In genomic region chr2:180240774-180241173, GRCh38 we compare ENCODE assay signal across 10 cellular contexts.
A peak's percentile ranks its signal among the peaks of the same experiment; 100 is the strongest.
DNase-seq lines count a peak whose midpoint lies in the region; ATAC-seq, FAIRE-seq and TF ChIP-seq lines count a peak whose summit lies in the region.
"Had no signal": no experiment of that assay in that cellular context is flagged by ENCODE, and none has a peak within 500 bp of the region (broad histone marks: within the 10 kb centered on the region; RNA-seq: fewer than 3 reads in every experiment).

No MANE protein-coding gene starts in this region.

- POLR2A ChIA-PET in SK-N-SH (lab: Yijun Ruan, JAX): no interaction called here

- in situ Hi-C loops in Caki2 (cut with HindIII; ENCODE audit: low pct_unique_long_range_greater_than_20kb, low sequenced_read_pairs): no loop called here

- dilution Hi-C loops in keratinocyte (cut with MboI; ENCODE audit: extremely low pct_ligation_motif_present, low sequenced_read_pairs): no loop called here

- no peak overlapping the region for H3K4me2 ChIP-seq in SK-N-SH
- H3K4me2 ChIP-seq in keratinocyte (ENCODE audit: control insufficient read depth, extremely low read depth, insufficient read depth, low read depth, low read length): no peak overlapping the region

- no peaks in the 10 kb centered on the region for H3K36me3 ChIP-seq in SK-N-SH (replicated peaks in 1 of 2; ENCODE audit: control insufficient read depth in 1 of 2, insufficient read depth in 2 of 2, low read length in 1 of 2)
- H3K36me3 ChIP-seq in keratinocyte (ENCODE audit: control insufficient read depth in 2 of 2, extremely low read depth in 1 of 2, insufficient read depth in 2 of 2, low read length in 2 of 2): no peaks in the 10 kb centered on the region
- H3K36me3 ChIP-seq in left lung: no peaks in the 10 kb centered on the region
- H3K36me3 ChIP-seq: upper lobe of left lung had no signal

- no peaks in the 10 kb centered on the region for H3K9me1 ChIP-seq in keratinocyte (ENCODE audit: control insufficient read depth, extremely low read depth, insufficient read depth, low read length)

- no peaks in the 10 kb centered on the region for H3K4me1 ChIP-seq in SK-N-SH (ENCODE audit: control insufficient read depth in 1 of 2, insufficient read depth in 2 of 2, low read depth in 1 of 2, low read length in 1 of 2)
- no peaks in the 10 kb centered on the region for H3K4me1 ChIP-seq in keratinocyte (ENCODE audit: control insufficient read depth, extremely low read depth, insufficient read depth, low read length)
- no peaks in the 10 kb centered on the region for H3K4me1 ChIP-seq in left lung
- H3K4me1 ChIP-seq: upper lobe of left lung had no signal

- peak; percentile 48 for FAIRE-seq in keratinocyte (lab: Jason Lieb, UNC)
- FAIRE-seq: endothelial cell of umbilical vein had no signal

- CTCF ChIA-PET in SK-N-SH (lab: Yijun Ruan, JAX): interaction anchor here (0.6 kb wide), 1 partner anchor 783 kb away, joined by 4 read pairs; no protein-coding TSS in a partner anchor

- H2AFZ ChIP-seq in SK-N-SH (ENCODE audit: low read depth) (no peak overlapping the region), keratinocyte (ENCODE audit: control insufficient read depth, low read length) (no peak overlapping the region)

- peak; percentile 23 for DNase-seq in Caki2 (ENCODE audit: low read depth)
- DNase-seq in HCEC 1CT: peak; percentile 39
- DNase-seq in SK-N-SH: no peak
- DNase-seq in keratinocyte (ENCODE audit: low read depth, low spot score): no peak
- no peak for DNase-seq in left lung
- DNase-seq: stimulated activated CD4-positive, alpha-beta T cell treated with anti-CD3 and anti-CD28 coated beads, Interleukin-15, amount 100 ng/mL, for 24 hours; upper lobe of left lung had no signal

- no peaks in the 10 kb centered on the region for H3K9me2 ChIP-seq in SK-N-SH

- no peak for TF ChIP-seq EP300 in SK-N-SH (IDR thresholded peaks at IDR 0.05; ENCODE audit: borderline replicate concordance in 1 of 2, low read depth in 1 of 2, low read length in 1 of 2)

- no peak overlapping the region for H3K27ac ChIP-seq in SK-N-SH (ENCODE audit: low read depth in 2 of 2, low read length in 1 of 2)
- H3K27ac ChIP-seq in keratinocyte (ENCODE audit: control insufficient read depth, insufficient read depth, low read length): no peak overlapping the region
- H3K27ac ChIP-seq in left lung: no peak overlapping the region
- H3K27ac ChIP-seq: upper lobe of left lung had no signal

- H3K9me3 ChIP-seq in SK-N-SH (no peaks in the 10 kb centered on the region), keratinocyte (ENCODE audit: control insufficient read depth, low read depth, low read length) (no peaks in the 10 kb centered on the region), left lung (no peaks in the 10 kb centered on the region)
- H3K9me3 ChIP-seq: upper lobe of left lung had no signal

- ATAC-seq in left lung (no peak), GM19452 (IDR thresholded peaks at IDR 0.05; ENCODE audit: unreplicated experiment) (no peak), GM21367 (IDR thresholded peaks at IDR 0.05; ENCODE audit: unreplicated experiment) (no peak)

- H3K79me2 ChIP-seq in SK-N-SH (ENCODE audit: insufficient read depth) (no peaks in the 10 kb centered on the region), keratinocyte (ENCODE audit: control insufficient read depth, insufficient read depth, low read length) (no peaks in the 10 kb centered on the region)

- peak; percentile 45 for TF ChIP-seq RAD21 in SK-N-SH (IDR thresholded peaks at IDR 0.05; ENCODE audit: low read length)

- H3K27me3 ChIP-seq in SK-N-SH (ENCODE audit: insufficient read depth) (no peaks in the 10 kb centered on the region), keratinocyte (ENCODE audit: control insufficient read depth, extremely low read depth, insufficient read depth, low read length) (no peaks in the 10 kb centered on the region), left lung (no peaks in the 10 kb centered on the region)
- H3K27me3 ChIP-seq: upper lobe of left lung had no signal

- intact Hi-C loops in left lung (cut with DNase I): no loop called here

- peak; percentile 42 for TF ChIP-seq CTCF in SK-N-SH (IDR thresholded peaks at IDR 0.05)
- TF ChIP-seq CTCF in keratinocyte (optimal IDR thresholded peaks at IDR 0.05 in 1 of 3, IDR thresholded peaks at IDR 0.05 in 1 of 3, conservative IDR thresholded peaks at IDR 0.05 in 1 of 3; ENCODE audit: extremely low read depth in 1 of 3, insufficient read depth in 2 of 3, low read length in 3 of 3): peak; percentile 11 to 33 (median 29)
- no peak for TF ChIP-seq CTCF in left lung (IDR thresholded peaks at IDR 0.05)

- no peak overlapping the region for H3K9ac ChIP-seq in SK-N-SH
- H3K9ac ChIP-seq in keratinocyte (ENCODE audit: control insufficient read depth, extremely low read depth, insufficient read depth, low read length): no peak overlapping the region

- no peaks in the 10 kb centered on the region for H4K20me1 ChIP-seq in SK-N-SH (ENCODE audit: insufficient read depth)
- H4K20me1 ChIP-seq in keratinocyte (ENCODE audit: control insufficient read depth, extremely low read depth, insufficient read depth, low read length): no peaks in the 10 kb centered on the region

- H3F3A ChIP-seq in SK-N-SH (replicated peaks; ENCODE audit: insufficient read depth): no peaks in the 10 kb centered on the region

- H3K4me3 ChIP-seq in SK-N-SH (ENCODE audit: low read depth in 2 of 2, low read length in 1 of 2) (no peak overlapping the region), keratinocyte (ENCODE audit: control insufficient read depth in 2 of 3, extremely low read depth in 1 of 3, insufficient read depth in 2 of 3, low read depth in 1 of 3, low read length in 3 of 3) (no peak overlapping the region), left lung (no peak overlapping the region)
- H3K4me3 ChIP-seq: upper lobe of left lung had no signal

TF ChIP-seq in SK-N-SH, 30 proteins besides CTCF, POLR2A, EP300 and RAD21:
- TF ChIP-seq REST (IDR thresholded peaks at IDR 0.05; ENCODE audit: low read depth, low read length) (no peak), SMC3 (IDR thresholded peaks at IDR 0.05; ENCODE audit: low read depth, low read length) (peak; percentile 21; the same call in 1 of the 2 replicates)

Comparison
In these comparisons a context has a peak if more than half of its experiments do, and no peak if none do; other contexts are left out.
1. DNase-seq: peak in Caki2 (single experiment) and HCEC 1CT (single experiment); none in SK-N-SH (single experiment), keratinocyte (single experiment) and left lung (0 of 2).
2. CTCF ChIP-seq: peak in SK-N-SH (single experiment) and keratinocyte (3 of 3); none in left lung (0 of 2).